Comparison of ENCODE assay signal across 11 cellular contexts in the genomic region with DNA sequence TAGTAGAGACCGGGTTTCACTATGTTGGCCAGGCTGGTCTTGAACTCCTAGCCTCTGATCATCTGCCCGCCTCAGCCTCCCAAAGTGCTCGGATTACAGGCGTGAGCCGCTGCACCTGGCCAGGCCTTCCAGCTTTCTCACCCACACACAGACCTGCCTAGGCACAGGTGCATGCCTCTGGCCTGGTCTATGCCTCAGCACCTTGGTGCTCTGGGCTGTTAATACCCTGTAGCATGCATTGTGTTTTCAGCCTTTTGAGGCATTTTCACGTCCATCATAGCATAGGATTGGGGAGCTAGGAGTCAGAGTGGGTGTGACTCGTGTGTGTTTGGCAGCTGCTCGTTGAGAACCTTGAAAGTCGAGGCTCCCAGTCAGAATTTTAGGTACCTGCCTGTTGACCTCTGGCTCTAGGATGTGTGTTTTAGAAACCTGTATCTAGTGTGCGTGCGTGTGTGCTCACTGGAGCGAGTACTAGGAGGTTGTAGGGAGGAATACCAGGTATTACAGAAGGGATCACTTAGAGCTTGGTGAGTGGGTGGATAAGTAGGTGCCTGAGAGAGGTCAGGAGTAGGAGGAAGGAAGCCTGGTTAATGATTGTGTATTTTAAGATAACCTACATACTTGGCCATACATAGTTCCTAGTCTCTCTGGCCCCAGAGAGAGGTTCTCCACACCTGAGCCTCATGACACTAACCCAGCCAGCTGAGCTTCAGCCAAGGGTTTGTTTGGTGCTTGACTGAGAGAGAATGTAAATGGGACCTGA. TPM values are rescaled to one million over a fixed set of nuclear protein-coding genes. Genes with fewer than 3 reads are reported as not detected.
DNase-seq lines count a peak whose midpoint lies in the region; ATAC-seq, FAIRE-seq and TF ChIP-seq lines count a peak whose summit lies in the region.
"Had no signal": no experiment of that assay in that cellular context is flagged by ENCODE, and none has a peak within 500 bp of the region (broad histone marks: within the 10 kb centered on the region; RNA-seq: fewer than 3 reads in every experiment).

No MANE protein-coding gene starts in this region.

- ATAC-seq in GM18511 (IDR thresholded peaks at IDR 0.05; ENCODE audit: unreplicated experiment) (peak; percentile 52), K562 (peak; percentile 52), natural killer cell (no peak), GM21360 (IDR thresholded peaks at IDR 0.05; ENCODE audit: unreplicated experiment) (no peak)

- H3K9me3 ChIP-seq in BLaER1 treated with 17β-estradiol and CSF1 and Interleukin-3, amounts not matched to agents 10 nM and 100 nM (replicated peaks in 1 of 11): no peaks in the 10 kb centered on the region
- H3K9me3 ChIP-seq in K562 (replicated peaks; ENCODE audit: control insufficient read depth, insufficient read depth, low read depth, low read length) (no peaks in the 10 kb centered on the region), MG63 (no peaks in the 10 kb centered on the region)

- H3K9me1 ChIP-seq in K562 (ENCODE audit: control insufficient read depth, insufficient read depth, low read length): peaks cover 39% of the 10 kb centered on the region

- no peak overlapping the region for H3K27ac ChIP-seq in BLaER1 treated with 17β-estradiol and CSF1 and Interleukin-3, amounts not matched to agents 10 nM and 100 nM
- H3K27ac ChIP-seq in K562 (ENCODE audit: extremely low read depth, low read depth, low read length) (peak overlapping the region; percentile 5; the same call in 2 of the 3 replicates), substantia nigra (ENCODE audit: low read depth, low read length, poor library complexity, severe bottlenecking) (no peak overlapping the region)
- H3K27ac ChIP-seq: neural progenitor cell had no signal

- no peak for TF ChIP-seq CTCF in K562 (IDR thresholded peaks at IDR 0.05 in 2 of 3, conservative IDR thresholded peaks at IDR 0.05 in 1 of 3; ENCODE audit: insufficient read depth in 2 of 3, low read depth in 1 of 3, low read length in 3 of 3)
- no peak for TF ChIP-seq CTCF in natural killer cell (IDR thresholded peaks at IDR 0.05)

- H3K4me1 ChIP-seq in BLaER1 treated with 17β-estradiol and CSF1 and Interleukin-3, amounts not matched to agents 10 nM and 100 nM: peaks cover 20 to 49% (median 26%) of the 10 kb centered on the region in 10 experiments; a peak in 19 of 20 replicates
- H3K4me1 ChIP-seq in K562 (replicated peaks in 1 of 2; ENCODE audit: control insufficient read depth in 2 of 2, insufficient read depth in 2 of 2, low read length in 2 of 2): peaks cover 14 to 40% of the 10 kb centered on the region in 2 experiments
- H3K4me1 ChIP-seq: neural progenitor cell had no signal

- peaks cover 97% of the 10 kb centered on the region for H3K79me2 ChIP-seq in K562 (ENCODE audit: control insufficient read depth, insufficient read depth, low read length)

- in situ Hi-C loops in K562 (cut with MboI): no loop called here

- FAIRE-seq in K562 (lab: Jason Lieb, UNC) (no peak), urothelium cell line (lab: Jason Lieb, UNC) (no peak)

- DNase-seq in K562 (ENCODE audit: extremely low read depth in 1 of 4, low spot score in 3 of 4): peak in 3 of 4 experiments; percentile 49 to 57 (median 57)
- DNase-seq in natural killer cell: no peak
- no peak for DNase-seq in urothelium cell line (ENCODE audit: low spot score)
- DNase-seq in MG63: no peak
- DNase-seq in substantia nigra (lab: John Stamatoyannopoulos, UW): no peak
- DNase-seq: activated CD4-positive, alpha-beta T cell treated with anti-CD3 and anti-CD28 coated beads for 4 hours; NCI-H2107 had no signal

- WGBS in K562 (ENCODE audit: insufficient coverage, low coverage, missing lambda C conversion rate): 54% methylated on average over 12 of the region's 12 CpGs

- H3K9me3 Mint-ChIP-seq in natural killer cell: no peaks in the 10 kb centered on the region
- H3K9me3 Mint-ChIP-seq: neural progenitor cell had no signal

- H3K4me3 Mint-ChIP-seq in natural killer cell: peak overlapping the region; percentile 25
- H3K4me3 Mint-ChIP-seq: neural progenitor cell had no signal

- no peak overlapping the region for H3K4me3 ChIP-seq in BLaER1 treated with 17β-estradiol and CSF1 and Interleukin-3, amounts not matched to agents 10 nM and 100 nM
- no peak overlapping the region for H3K4me3 ChIP-seq in K562
- H3K4me3 ChIP-seq in MG63: no peak overlapping the region
- H3K4me3 ChIP-seq: neural progenitor cell had no signal

- peaks cover 69 to 78% of the 10 kb centered on the region in 2 donors for H3K4me1 Mint-ChIP-seq in natural killer cell

- TF ChIP-seq POLR2A in K562 (conservative IDR thresholded peaks at IDR 0.05): no peak

- BruUV-seq in K562 (replicated peaks; lab: Mats Ljungman, UMichigan): no TSS peak

- TF ChIP-seq RAD21 in K562 (CRISPR knock-in tag; conservative IDR thresholded peaks at IDR 0.05 in 1 of 2, IDR thresholded peaks at IDR 0.05 in 1 of 2): no peak

- CTCF ChIA-PET in K562 (lab: Yijun Ruan, JAX; ENCODE audit: low intra/inter-chr PET ratio): no interaction called here

- H3K27me3 ChIP-seq in BLaER1 treated with 17β-estradiol and CSF1 and Interleukin-3, amounts not matched to agents 10 nM and 100 nM: no peaks in the 10 kb centered on the region
- H3K27me3 ChIP-seq in K562 (ENCODE audit: control insufficient read depth in 2 of 2, insufficient read depth in 2 of 2, low read length in 2 of 2): no peaks in the 10 kb centered on the region
- H3K27me3 ChIP-seq in MG63: no peaks in the 10 kb centered on the region
- H3K27me3 ChIP-seq: neural progenitor cell had no signal

- no peaks in the 10 kb centered on the region for H3K27me3 Mint-ChIP-seq in natural killer cell (ENCODE audit: low read depth in 2 of 2)

- peak overlapping the region in 3 of 11 experiments; percentile 1 to 38 (median 9); a peak in 3 of 22 replicates for H3K9ac ChIP-seq in BLaER1 treated with 17β-estradiol and CSF1 and Interleukin-3, amounts not matched to agents 10 nM and 100 nM
- peak overlapping the region in 1 of 2 experiments; percentile 83; a peak in 2 of 4 replicates for H3K9ac ChIP-seq in K562 (ENCODE audit: insufficient read depth in 1 of 2, low read depth in 2 of 2, low read length in 2 of 2)
- H3K9ac ChIP-seq: neural progenitor cell had no signal

- no peak overlapping the region for H2AFZ ChIP-seq in K562 (ENCODE audit: low read depth, low read length)
- H2AFZ ChIP-seq: neural progenitor cell had no signal

- peaks cover 5% of the 10 kb centered on the region for H3K36me3 Mint-ChIP-seq in natural killer cell

- no peak for TF ChIP-seq EP300 in K562 (IDR thresholded peaks at IDR 0.05; ENCODE audit: low read length)

- H3K36me3 ChIP-seq in BLaER1 treated with 17β-estradiol and CSF1 and Interleukin-3, amounts not matched to agents 10 nM and 100 nM: peaks cover 59 to 97% (median 83%) of the 10 kb centered on the region in 11 experiments
- H3K36me3 ChIP-seq in K562 (ENCODE audit: control insufficient read depth, insufficient read depth, low read length) (peaks cover 86% of the 10 kb centered on the region), MG63 (peaks cover 51% of the 10 kb centered on the region)

- H3K27ac Mint-ChIP-seq in natural killer cell: peak overlapping the region; percentile 67 to 84
- H3K27ac Mint-ChIP-seq: neural progenitor cell had no signal

- intact Hi-C loops in K562 (cut with micrococcal nuclease) (no loop called here), natural killer cell (cut with micrococcal nuclease) (no loop called here)

- H4K20me1 ChIP-seq in BLaER1 treated with 17β-estradiol and CSF1 and Interleukin-3, amounts not matched to agents 10 nM and 100 nM: peaks cover 98 to 100% (median 99%) of the 10 kb centered on the region in 11 experiments
- peaks cover 92% of the 10 kb centered on the region for H4K20me1 ChIP-seq in K562 (replicated peaks; ENCODE audit: control insufficient read depth, insufficient read depth, low read length)

- peak overlapping the region in 9 of 11 experiments; percentile 4 to 30 (median 18); a peak in 12 of 22 replicates for H3K4me2 ChIP-seq in BLaER1 treated with 17β-estradiol and CSF1 and Interleukin-3, amounts not matched to agents 10 nM and 100 nM
- peak overlapping the region; percentile 56 for H3K4me2 ChIP-seq in K562 (ENCODE audit: insufficient read depth, low read length)
- H3K4me2 ChIP-seq: neural progenitor cell had no signal

- POLR2A ChIA-PET in K562 (lab: Yijun Ruan, JAX): interaction anchor here (0.7 to 64.4 kb wide), 10 partner anchors 14 to 195 kb away, joined by 3 to 1556 read pairs (median 4); a partner anchor contains a TSS

RNA-seq across cellular contexts. Expression of a gene that starts 20.0 kb away (rescaled TPM):
- total RNA-seq in K562 (2011; cell fraction: chromatin; rRNA removed; ENCODE audit: low replicate concordance): 251 and 271 TPM in 2 replicates
- 179 and 190 TPM in 2 replicates for total RNA-seq in K562 (2011; cell fraction: nucleolus; rRNA removed)
- total RNA-seq in K562 (2011; cell fraction: nucleoplasm; rRNA removed): 236 and 257 TPM in 2 replicates
- total RNA-seq in K562 (2014; rRNA removed) (105 and 144 TPM in 2 replicates), K562 (2014; rRNA removed; fragmentation: Illumina TruSeq; extraction: Trizol) (138 and 141 TPM in 2 replicates), K562 (2015; rRNA removed; fragmentation: Illumina TruSeq; extraction: Trizol) (124 and 128 TPM in 2 replicates), K562 (2021) (263 and 267 TPM in 2 replicates), natural killer cell (10 to 100 TPM; 50.7 to 71.2 (median 67.4) TPM)
- polyA plus RNA-seq in K562 (2011; rRNA removed) (135 and 196 TPM in 2 replicates), K562 (2014; fragmentation: Illumina TruSeq; extraction: Trizol) (144 and 156 TPM in 2 replicates), K562 (2014; fragmentation: Nextera tagmentation; extraction: Ambion mirVana) (100 to 1,000 TPM; 100 to 105 TPM), K562 (2014; rRNA removed) (114 and 124 TPM in 2 replicates)
- 111 and 189 TPM in 2 replicates for polyA plus RNA-seq in K562 (2011; cell fraction: cytosol; rRNA removed)
- 90.3 and 116 TPM in 2 replicates for polyA plus RNA-seq in K562 (2011; cell fraction: nucleus; rRNA removed)
- 90.4 and 122 TPM in 2 replicates for polyA plus RNA-seq in K562 (2012)
- polyA minus RNA-seq in K562 (2011; rRNA and poly(A)+ RNA removed): 219 and 267 TPM in 2 replicates
- 166 and 232 TPM in 2 replicates for polyA minus RNA-seq in K562 (2011; cell fraction: cytosol; rRNA and poly(A)+ RNA removed)
- 39.9 and 84.6 TPM in 2 replicates for polyA minus RNA-seq in K562 (2011; cell fraction: nucleus; rRNA and poly(A)+ RNA removed)
- total RNA-seq in MG63 (2014; rRNA removed; shearing (Covaris generic); ENCODE audit: low replicate concordance): 23.1 and 25.0 TPM in 2 replicates

RNA-seq across cellular contexts. Expression of a gene that starts 29.8 kb away (rescaled TPM):
- total RNA-seq in K562 (2011; cell fraction: chromatin; rRNA removed; ENCODE audit: low replicate concordance): 0.14 and 1.4 TPM in 2 replicates
- total RNA-seq in K562 (2011; cell fraction: nucleolus; rRNA removed): 0.33 and 1.2 TPM in 2 replicates
- total RNA-seq in K562 (2011; cell fraction: nucleoplasm; rRNA removed): 0.53 and 0.81 TPM in 2 replicates
- 0.14 TPM in 1 of 2 replicates, not detected in the other for total RNA-seq in K562 (2014; rRNA removed)
- total RNA-seq in K562 (2014; rRNA removed; fragmentation: Illumina TruSeq; extraction: Trizol): 0.10 TPM in 1 of 2 replicates, not detected in the other
- total RNA-seq in K562 (2015; rRNA removed; fragmentation: Illumina TruSeq; extraction: Trizol): 0.07 TPM in 1 of 2 replicates, not detected in the other
- total RNA-seq in K562 (2021): 0.20 and 0.56 TPM in 2 replicates
- 0.04 and 0.08 TPM in 2 replicates for polyA plus RNA-seq in K562 (2011; rRNA removed)
- polyA plus RNA-seq in K562 (2011; cell fraction: cytosol; rRNA removed): 0.06 TPM in 1 of 2 replicates, not detected in the other
- polyA plus RNA-seq in K562 (2011; cell fraction: nucleus; rRNA removed): 0.80 and 0.87 TPM in 2 replicates
- polyA plus RNA-seq in K562 (2012): 0.27 and 0.50 TPM in 2 replicates
- polyA plus RNA-seq in K562 (2014; fragmentation: Illumina TruSeq; extraction: Trizol): 0.06 TPM in 1 of 2 replicates, not detected in the other
- under 1 TPM; 0.03 to 0.06 TPM for polyA plus RNA-seq in K562 (2014; fragmentation: Nextera tagmentation; extraction: Ambion mirVana)
- 0.15 TPM in 1 of 2 replicates, not detected in the other for polyA plus RNA-seq in K562 (2014; rRNA removed)
- polyA minus RNA-seq in K562 (2011; rRNA and poly(A)+ RNA removed): 0.06 TPM in 1 of 2 replicates, not detected in the other
- polyA minus RNA-seq in K562 (2011; cell fraction: cytosol; rRNA and poly(A)+ RNA removed): not detected in 2 replicates
- polyA minus RNA-seq in K562 (2011; cell fraction: nucleus; rRNA and poly(A)+ RNA removed): 0.27 and 0.44 TPM in 2 replicates
- 1 to 10 TPM; 1.5 to 2.3 (median 2.2) TPM for total RNA-seq in natural killer cell
- 0.56 TPM in 1 of 2 replicates, not detected in the other for total RNA-seq in MG63 (2014; rRNA removed; shearing (Covaris generic); ENCODE audit: low replicate concordance)

RNA-seq across cellular contexts. Expression of a gene that starts 44.9 kb away (rescaled TPM):
- total RNA-seq in K562 (2011; cell fraction: chromatin; rRNA removed; ENCODE audit: low replicate concordance): 338 and 754 TPM in 2 replicates
- total RNA-seq in K562 (2011; cell fraction: nucleolus; rRNA removed): 395 and 404 TPM in 2 replicates
- total RNA-seq in K562 (2011; cell fraction: nucleoplasm; rRNA removed): 258 and 287 TPM in 2 replicates
- total RNA-seq in K562 (2014; rRNA removed): 87.2 and 120 TPM in 2 replicates
- 46.4 and 63.0 TPM in 2 replicates for total RNA-seq in K562 (2014; rRNA removed; fragmentation: Illumina TruSeq; extraction: Trizol)
- 51.3 and 53.2 TPM in 2 replicates for total RNA-seq in K562 (2015; rRNA removed; fragmentation: Illumina TruSeq; extraction: Trizol)
- 132 and 135 TPM in 2 replicates for total RNA-seq in K562 (2021)
- 63.0 and 88.5 TPM in 2 replicates for polyA plus RNA-seq in K562 (2011; rRNA removed)
- 50.8 and 68.8 TPM in 2 replicates for polyA plus RNA-seq in K562 (2011; cell fraction: cytosol; rRNA removed)
- 703 and 913 TPM in 2 replicates for polyA plus RNA-seq in K562 (2011; cell fraction: nucleus; rRNA removed)
- polyA plus RNA-seq in K562 (2012): 80.6 and 93.5 TPM in 2 replicates
- 74.3 and 89.8 TPM in 2 replicates for polyA plus RNA-seq in K562 (2014; fragmentation: Illumina TruSeq; extraction: Trizol)
- 1 to 10 TPM; 2.2 to 3.1 TPM for polyA plus RNA-seq in K562 (2014; fragmentation: Nextera tagmentation; extraction: Ambion mirVana)
- polyA plus RNA-seq in K562 (2014; rRNA removed): 115 and 129 TPM in 2 replicates
- 64.5 and 72.9 TPM in 2 replicates for polyA minus RNA-seq in K562 (2011; rRNA and poly(A)+ RNA removed)
- 41.9 and 49.7 TPM in 2 replicates for polyA minus RNA-seq in K562 (2011; cell fraction: cytosol; rRNA and poly(A)+ RNA removed)
- 188 and 205 TPM in 2 replicates for polyA minus RNA-seq in K562 (2011; cell fraction: nucleus; rRNA and poly(A)+ RNA removed)
- total RNA-seq in natural killer cell: 10 to 100 TPM; 71.9 to 85.0 (median 82.0) TPM
- 21.2 and 25.3 TPM in 2 replicates for total RNA-seq in MG63 (2014; rRNA removed; shearing (Covaris generic); ENCODE audit: low replicate concordance)

Comparison
In these comparisons a context has a peak if more than half of its experiments do, and no peak if none do; other contexts are left out.
1. ATAC-seq: peak in GM18511 (single experiment) and K562 (single experiment); none in natural killer cell (0 of 3) and GM21360 (single experiment).
2. DNase-seq: peak in K562 (3 of 4); none in natural killer cell (single experiment), urothelium cell line (single experiment), MG63 (single experiment) and substantia nigra (0 of 49).